In the genomic region with DNA sequence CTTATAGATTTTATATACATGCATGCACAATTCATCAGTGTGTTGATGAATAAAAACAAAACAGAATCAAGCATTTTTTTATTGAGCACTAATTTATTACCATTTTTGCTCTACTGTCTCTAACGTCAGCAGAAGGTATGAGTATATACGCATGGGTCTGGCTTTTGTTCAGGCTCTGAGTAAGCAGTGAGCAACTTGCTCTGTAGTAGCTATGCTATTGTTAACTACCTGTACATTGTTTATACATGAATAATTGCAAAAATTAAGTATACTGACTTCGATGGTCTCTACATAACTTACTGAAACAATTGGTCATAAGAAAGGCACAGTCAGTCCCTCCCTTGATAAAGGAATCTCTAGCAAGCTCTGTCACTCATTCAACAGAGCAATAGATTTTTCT, we compare ENCODE assay signal across 23 cellular contexts.
DNase-seq lines count a peak whose midpoint lies in the region; ATAC-seq, FAIRE-seq and TF ChIP-seq lines count a peak whose summit lies in the region.
"Had no signal": no experiment of that assay in that cellular context is flagged by ENCODE, and none has a peak within 500 bp of the region (broad histone marks: within the 10 kb centered on the region; RNA-seq: fewer than 3 reads in every experiment).

No MANE protein-coding gene starts in this region.

- TF ChIP-seq CTCF in RWPE2 (IDR thresholded peaks at IDR 0.05; ENCODE audit: poor library complexity, severe bottlenecking) = no peak
- no peak for TF ChIP-seq CTCF in endothelial cell of umbilical vein (IDR thresholded peaks at IDR 0.05; ENCODE audit: extremely low read depth in 1 of 2, insufficient read depth in 1 of 2, low read depth in 1 of 2, low read length in 2 of 2)
- no peak for TF ChIP-seq CTCF in foreskin keratinocyte (conservative IDR thresholded peaks at IDR 0.05)
- no peak for TF ChIP-seq CTCF in A673 (conservative IDR thresholded peaks at IDR 0.05; ENCODE audit: low read depth, low read length)

- no peaks in the 10 kb centered on the region for H3K9me2 ChIP-seq in GM23248 (ENCODE audit: insufficient read depth)

- POLR2A ChIA-PET in endothelial cell of umbilical vein (lab: Charles Lee) (no interaction called here), A673 (lab: Charles Lee; ENCODE audit: low non-redundant PET) (no interaction called here)

- TF ChIP-seq POLR2A in endothelial cell of umbilical vein (IDR thresholded peaks at IDR 0.05; ENCODE audit: low read depth, low read length) = no peak

- no peaks in the 10 kb centered on the region for H3K27me3 Mint-ChIP-seq in activated T-helper 2 cell treated with anti-CD3 and anti-CD28 coated beads, Interferon-gamma antibody, Interleukin-2, Interleukin-4, amounts not matched to agents 10 μg/mL and 5 μg/mL and 100 μg/mL, durations not matched to agents 14 hours and 24 hours and 36 hours (ENCODE audit: low read depth)
- H3K27me3 Mint-ChIP-seq: B cell had no signal

- no TSS peak for BruUV-seq in endothelial cell of umbilical vein (replicated peaks; lab: Mats Ljungman, UMichigan)
- no TSS peak for BruUV-seq in A673 (replicated peaks; lab: Mats Ljungman, UMichigan)

- H3K4me1 ChIP-seq in GM23248 (ENCODE audit: insufficient read depth) = 0 out of 2 replicates have a peak, but pooled peaks cover 7% of the 10 kb centered on the region
- H3K4me1 ChIP-seq in RWPE2 (ENCODE audit: insufficient read depth, poor library complexity, severe bottlenecking) = no peaks in the 10 kb centered on the region
- H3K4me1 ChIP-seq in endothelial cell of umbilical vein (ENCODE audit: control insufficient read depth, extremely low read depth, insufficient read depth, low read length) = no peaks in the 10 kb centered on the region
- peaks cover 5% of the 10 kb centered on the region for H3K4me1 ChIP-seq in foreskin keratinocyte
- H3K4me1 ChIP-seq in A673 (ENCODE audit: insufficient read depth, low read length, poor library complexity, severe bottlenecking) = no peaks in the 10 kb centered on the region
- H3K4me1 ChIP-seq: BLaER1 treated with 17β-estradiol and CSF1 and Interleukin-3, amounts not matched to agents 10 nM and 100 nM had no signal

- H3K4me3 ChIP-seq in GM23248 (no peak overlapping the region), RWPE2 (ENCODE audit: severe bottlenecking) (no peak overlapping the region), endothelial cell of umbilical vein (replicated peaks in 1 of 3; ENCODE audit: insufficient read depth in 1 of 3, low read depth in 1 of 3, low read length in 3 of 3) (no peak overlapping the region), A673 (ENCODE audit: low read depth, low read length, poor library complexity, severe bottlenecking) (no peak overlapping the region)
- H3K4me3 ChIP-seq: BLaER1 treated with 17β-estradiol and CSF1 and Interleukin-3, amounts not matched to agents 10 nM and 100 nM had no signal

- H2AFZ ChIP-seq in GM23248 (no peak overlapping the region), endothelial cell of umbilical vein (ENCODE audit: low read depth, low read length) (no peak overlapping the region)

- peak; percentile 5 for DNase-seq in GM23248
- no peak for DNase-seq in RWPE2 (ENCODE audit: low spot score)
- no peak for DNase-seq in endothelial cell of umbilical vein (ENCODE audit: low read depth, low spot score)
- DNase-seq in foreskin keratinocyte = peak in 1 of 2 donors; percentile 64
- no peak for DNase-seq in A673 (ENCODE audit: low spot score)
- DNase-seq in activated CD8-positive, alpha-beta memory T cell treated with anti-CD3 and anti-CD28 coated beads, Interleukin-2, amount 50 U/mL, for 4 hours = no peak
- DNase-seq in activated T-helper 2 cell treated with anti-CD3 and anti-CD28 coated beads, Interferon-gamma antibody, Interleukin-2, Interleukin-4, amounts not matched to agents 10 μg/mL and 5 μg/mL and 100 μg/mL, durations not matched to agents 14 hours and 24 hours and 36 hours (ENCODE audit: low spot score) = no peak
- DNase-seq in DMS114 treated with DMSO at 0.1 percent for 48 hours (lab: John Stamatoyannopoulos, UW; ENCODE audit: unreplicated experiment) = no peak
- DNase-seq: 8988T; Calu3; CD8-positive, alpha-beta T cell; DMS53; DND-41; EL; GOT3; H7; HFFc6; IMR-90 had no signal

- H3K9me1 ChIP-seq in endothelial cell of umbilical vein (replicated peaks; ENCODE audit: control insufficient read depth, extremely low read depth, insufficient read depth, low read length) = no peaks in the 10 kb centered on the region

- H3K36me3 ChIP-seq in GM23248 (ENCODE audit: low read depth) (no peaks in the 10 kb centered on the region), RWPE2 (ENCODE audit: low read depth) (no peaks in the 10 kb centered on the region), endothelial cell of umbilical vein (ENCODE audit: control insufficient read depth in 2 of 2, extremely low read depth in 1 of 2, insufficient read depth in 2 of 2, low read length in 2 of 2) (no peaks in the 10 kb centered on the region), A673 (ENCODE audit: insufficient read depth, low read length, poor library complexity, severe bottlenecking) (no peaks in the 10 kb centered on the region)
- H3K36me3 ChIP-seq: BLaER1 treated with 17β-estradiol and CSF1 and Interleukin-3, amounts not matched to agents 10 nM and 100 nM had no signal

- peak; percentile 33 for FAIRE-seq in endothelial cell of umbilical vein (lab: Jason Lieb, UNC)
- FAIRE-seq: GM18507, HTR-8/SVneo had no signal

- no peak overlapping the region for H3K4me2 ChIP-seq in GM23248 (ENCODE audit: unreplicated experiment)
- H3K4me2 ChIP-seq in endothelial cell of umbilical vein (ENCODE audit: insufficient read depth, low read length) = no peak overlapping the region
- H3K4me2 ChIP-seq: BLaER1 treated with 17β-estradiol and CSF1 and Interleukin-3, amounts not matched to agents 10 nM and 100 nM had no signal

- intact Hi-C loops in endothelial cell of umbilical vein (cut with micrococcal nuclease) = no loop called here
- intact Hi-C loops in A673 (cut with micrococcal nuclease; ENCODE audit: unreplicated experiment) = no loop called here
- intact Hi-C loops in activated T-helper 2 cell treated with anti-CD3 and anti-CD28 coated beads, Interferon-gamma antibody, Interleukin-2, Interleukin-4, amounts not matched to agents 10 μg/mL and 5 μg/mL and 100 μg/mL, durations not matched to agents 14 hours and 24 hours and 36 hours (cut with micrococcal nuclease) = no loop called here

- no peaks in the 10 kb centered on the region for H3K9me3 Mint-ChIP-seq in activated T-helper 2 cell treated with anti-CD3 and anti-CD28 coated beads, Interferon-gamma antibody, Interleukin-2, Interleukin-4, amounts not matched to agents 10 μg/mL and 5 μg/mL and 100 μg/mL, durations not matched to agents 14 hours and 24 hours and 36 hours
- H3K9me3 Mint-ChIP-seq: CD8-positive, alpha-beta T cell; HFFc6 had no signal

- H3K27ac ChIP-seq in GM23248 (no peak overlapping the region), RWPE2 (ENCODE audit: poor library complexity, severe bottlenecking) (no peak overlapping the region), endothelial cell of umbilical vein (ENCODE audit: insufficient read depth, low read depth, low read length) (no peak overlapping the region), foreskin keratinocyte (no peak overlapping the region), A673 (ENCODE audit: low read depth, low read length, poor library complexity, severe bottlenecking) (no peak overlapping the region)
- H3K27ac ChIP-seq: BLaER1 treated with 17β-estradiol and CSF1 and Interleukin-3, amounts not matched to agents 10 nM and 100 nM had no signal

- H4K20me1 ChIP-seq in GM23248 (ENCODE audit: insufficient read depth) = no peaks in the 10 kb centered on the region
- no peaks in the 10 kb centered on the region for H4K20me1 ChIP-seq in endothelial cell of umbilical vein (replicated peaks; ENCODE audit: control insufficient read depth, extremely low read depth, insufficient read depth, low read length)

- no peaks in the 10 kb centered on the region for H3K4me1 Mint-ChIP-seq in activated T-helper 2 cell treated with anti-CD3 and anti-CD28 coated beads, Interferon-gamma antibody, Interleukin-2, Interleukin-4, amounts not matched to agents 10 μg/mL and 5 μg/mL and 100 μg/mL, durations not matched to agents 14 hours and 24 hours and 36 hours (ENCODE audit: low read depth)

- WGBS in GM23248 (ENCODE audit: low coverage in 1 of 2, low lambda C conversion rate in 2 of 2, missing lambda C conversion rate in 2 of 2), 2 experiments = 44 to 49% methylated on average over 3 of the region's 3 CpGs

- no peaks in the 10 kb centered on the region for H3F3A ChIP-seq in GM23248 (ENCODE audit: insufficient read depth)

- CTCF ChIA-PET in endothelial cell of umbilical vein (lab: Charles Lee) = interaction anchor here (0.7 kb wide), 1 partner anchor 153 kb away, joined by 3 read pairs; no protein-coding TSS in a partner anchor
- CTCF ChIA-PET in A673 (lab: Charles Lee) = no interaction called here

- in situ Hi-C loops in GM23248 (cut with MboI) = no loop called here

- H3K27ac Mint-ChIP-seq in activated T-helper 2 cell treated with anti-CD3 and anti-CD28 coated beads, Interferon-gamma antibody, Interleukin-2, Interleukin-4, amounts not matched to agents 10 μg/mL and 5 μg/mL and 100 μg/mL, durations not matched to agents 14 hours and 24 hours and 36 hours = no peak overlapping the region
- H3K27ac Mint-ChIP-seq: B cell; CD8-positive, alpha-beta T cell; HFFc6 had no signal

- dilution Hi-C loops in endothelial cell of umbilical vein (cut with MboI; ENCODE audit: extremely low pct_ligation_motif_present, low sequenced_read_pairs) = no loop called here

- no peak overlapping the region for H3K4me3 Mint-ChIP-seq in activated T-helper 2 cell treated with anti-CD3 and anti-CD28 coated beads, Interferon-gamma antibody, Interleukin-2, Interleukin-4, amounts not matched to agents 10 μg/mL and 5 μg/mL and 100 μg/mL, durations not matched to agents 14 hours and 24 hours and 36 hours (ENCODE audit: low read depth)
- H3K4me3 Mint-ChIP-seq: B cell; CD8-positive, alpha-beta T cell; HFFc6 had no signal

- H3K9ac ChIP-seq in GM23248 (no peak overlapping the region), endothelial cell of umbilical vein (replicated peaks; ENCODE audit: extremely low read depth, insufficient read depth, low read length) (no peak overlapping the region)
- H3K9ac ChIP-seq: BLaER1 treated with 17β-estradiol and CSF1 and Interleukin-3, amounts not matched to agents 10 nM and 100 nM had no signal

- no peaks in the 10 kb centered on the region for H3K9me3 ChIP-seq in GM23248 (ENCODE audit: low read depth)
- H3K9me3 ChIP-seq in RWPE2 (ENCODE audit: severe bottlenecking) = no peaks in the 10 kb centered on the region
- H3K9me3 ChIP-seq in endothelial cell of umbilical vein (replicated peaks; ENCODE audit: control insufficient read depth, insufficient read depth, low read length) = no peaks in the 10 kb centered on the region
- no peaks in the 10 kb centered on the region for H3K9me3 ChIP-seq in A673 (ENCODE audit: low read depth, low read length, poor library complexity, severe bottlenecking)
- H3K9me3 ChIP-seq: BLaER1 treated with 17β-estradiol and CSF1 and Interleukin-3, amounts not matched to agents 10 nM and 100 nM had no signal

- H3K27me3 ChIP-seq in GM23248 (replicated peaks; ENCODE audit: insufficient read depth) = no peaks in the 10 kb centered on the region
- H3K27me3 ChIP-seq in RWPE2 (ENCODE audit: insufficient read depth, poor library complexity, severe bottlenecking) = no peaks in the 10 kb centered on the region
- H3K27me3 ChIP-seq in endothelial cell of umbilical vein (ENCODE audit: control insufficient read depth in 2 of 2, insufficient read depth in 2 of 2, low read length in 2 of 2) = no peaks in the 10 kb centered on the region
- no peaks in the 10 kb centered on the region for H3K27me3 ChIP-seq in foreskin keratinocyte
- peaks cover 3% of the 10 kb centered on the region for H3K27me3 ChIP-seq in A673 (replicated peaks; ENCODE audit: insufficient read depth, low read depth, low read length, poor library complexity)

- H3K36me3 Mint-ChIP-seq in activated T-helper 2 cell treated with anti-CD3 and anti-CD28 coated beads, Interferon-gamma antibody, Interleukin-2, Interleukin-4, amounts not matched to agents 10 μg/mL and 5 μg/mL and 100 μg/mL, durations not matched to agents 14 hours and 24 hours and 36 hours (ENCODE audit: low read depth) = no peaks in the 10 kb centered on the region
- H3K36me3 Mint-ChIP-seq: CD8-positive, alpha-beta T cell had no signal

- peak; percentile 84 for ATAC-seq in RWPE2 (ENCODE audit: low read depth)
- peak; percentile 89 for ATAC-seq in foreskin keratinocyte
- ATAC-seq: CD8-positive, alpha-beta T cell; HCT116 had no signal

- H3K79me2 ChIP-seq in GM23248 (ENCODE audit: insufficient read depth) = no peaks in the 10 kb centered on the region
- no peaks in the 10 kb centered on the region for H3K79me2 ChIP-seq in endothelial cell of umbilical vein (ENCODE audit: control insufficient read depth, insufficient read depth, low read length)
